In genomic region chr1:219567341-219567947, GRCh38 we compare ENCODE assay signal across 9 cellular contexts. TPM values are rescaled to one million over a fixed set of nuclear protein-coding genes. Genes with fewer than 3 reads are reported as not detected.
DNase-seq lines count a peak whose midpoint lies in the region; ATAC-seq, FAIRE-seq and TF ChIP-seq lines count a peak whose summit lies in the region.
"Had no signal": no experiment of that assay in that cellular context is flagged by ENCODE, and none has a peak within 500 bp of the region (broad histone marks: within the 10 kb centered on the region; RNA-seq: fewer than 3 reads in every experiment).

No MANE protein-coding gene starts in this region.

- no peak overlapping the region for H3K14ac ChIP-seq in H1 (ENCODE audit: insufficient read length)

- H3K36me3 Mint-ChIP-seq in osteocyte (ENCODE audit: unreplicated experiment), result no peaks in the 10 kb centered on the region
- H3K36me3 Mint-ChIP-seq in activated naive CD4-positive, alpha-beta T cell treated with anti-CD3 and anti-CD28 coated beads, Interleukin-2, amount 10 ng/mL, durations not matched to agents 7 days and 5 days, result no peaks in the 10 kb centered on the region

- H3K9ac ChIP-seq in H1 (replicated peaks in 1 of 4; ENCODE audit: extremely low read depth in 1 of 4, low read depth in 3 of 4, low read length in 3 of 4), result no peak overlapping the region

- 73% methylated on average over 4 of the region's 4 CpGs; no CpG with 5 or more reads in 1 of the 2 experiments for WGBS in H1 (ENCODE audit: extremely low coverage in 1 of 2, insufficient coverage in 1 of 2, insufficient read length in 1 of 2, insufficient replicate concordance in 2 of 2, low coverage in 1 of 2, low lambda C conversion rate in 2 of 2, missing lambda C conversion rate in 1 of 2), 2 experiments

- H3K9me3 ChIP-seq in H1 (ENCODE audit: insufficient read depth in 2 of 2, low read depth in 1 of 2, low read length in 1 of 2), result no peaks in the 10 kb centered on the region

- no peak overlapping the region for H3K27ac ChIP-seq in H1 (ENCODE audit: low read depth, low read length)

- ATAC-seq in GM18498 (IDR thresholded peaks at IDR 0.05; ENCODE audit: unreplicated experiment) (peak; percentile 68), HG02938 (IDR thresholded peaks at IDR 0.05; ENCODE audit: unreplicated experiment) (peak; percentile 67)

- no peak overlapping the region for H2BK20ac ChIP-seq in H1 (ENCODE audit: low read length)

- TF ChIP-seq CTCF in H1 (IDR thresholded peaks at IDR 0.05; ENCODE audit: control extremely low read depth in 1 of 3, insufficient read depth in 1 of 3, low read depth in 1 of 3, low read length in 3 of 3) (peak in 2 of 3 experiments; percentile 43 to 54; a peak in 3 of 4 replicates), osteocyte (IDR thresholded peaks at IDR 0.05) (peak; percentile 79)

- H3K4me3 Mint-ChIP-seq in osteocyte (ENCODE audit: unreplicated experiment), result no peak overlapping the region
- no peak overlapping the region for H3K4me3 Mint-ChIP-seq in activated naive CD4-positive, alpha-beta T cell treated with anti-CD3 and anti-CD28 coated beads, Interleukin-2, amount 10 ng/mL, durations not matched to agents 7 days and 5 days
- H3K4me3 Mint-ChIP-seq: activated B cell treated with CpG ODN at 0.5 μM for 24 hours had no signal

- no peaks in the 10 kb centered on the region for H3K79me1 ChIP-seq in H1 (ENCODE audit: low read depth, low read length)

- POLR2A ChIA-PET in H1 (lab: Charles Lee; ENCODE audit: partially characterized antibody), result no interaction called here

- no peak overlapping the region for H2AK5ac ChIP-seq in H1 (ENCODE audit: low read depth, low read length)

- CTCF ChIA-PET in H1 (lab: Charles Lee; ENCODE audit: partially characterized antibody), result interaction anchor here (0.6 to 2.9 kb wide), 24 partner anchors 9 to 1367 kb away, joined by 3 to 20 read pairs (median 4); no protein-coding TSS in a partner anchor
- CTCF ChIA-PET in activated naive CD4-positive, alpha-beta T cell treated with anti-CD3 and anti-CD28 coated beads, Interleukin-2, amount 10 ng/mL, durations not matched to agents 7 days and 5 days (lab: Charles Lee), result no interaction called here

- H3K9me3 Mint-ChIP-seq in osteocyte (ENCODE audit: unreplicated experiment), result no peaks in the 10 kb centered on the region
- no peaks in the 10 kb centered on the region for H3K9me3 Mint-ChIP-seq in activated naive CD4-positive, alpha-beta T cell treated with anti-CD3 and anti-CD28 coated beads, Interleukin-2, amount 10 ng/mL, durations not matched to agents 7 days and 5 days
- H3K9me3 Mint-ChIP-seq: activated B cell treated with CpG ODN at 0.5 μM for 24 hours had no signal

- H3K79me2 ChIP-seq in H1 (ENCODE audit: control insufficient read depth in 1 of 2, insufficient read depth in 2 of 2, low read length in 2 of 2), result no peaks in the 10 kb centered on the region

- no peaks in the 10 kb centered on the region for H3K4me1 ChIP-seq in H1 (replicated peaks in 1 of 4; ENCODE audit: control insufficient read depth in 3 of 4, insufficient read depth in 4 of 4, low read length in 3 of 4)

- FAIRE-seq in H1 (lab: Jason Lieb, UNC), result no peak

- peaks cover 7% of the 10 kb centered on the region for H3K27me3 Mint-ChIP-seq in osteocyte (ENCODE audit: unreplicated experiment)
- H3K27me3 Mint-ChIP-seq in activated naive CD4-positive, alpha-beta T cell treated with anti-CD3 and anti-CD28 coated beads, Interleukin-2, amount 10 ng/mL, durations not matched to agents 7 days and 5 days, result no peaks in the 10 kb centered on the region
- H3K27me3 Mint-ChIP-seq: activated B cell treated with CpG ODN at 0.5 μM for 24 hours had no signal

- H3K4me3 ChIP-seq in H1 (ENCODE audit: extremely low read depth in 1 of 4, insufficient read depth in 2 of 4, low read depth in 3 of 4, low read length in 4 of 4), result no peak overlapping the region

- peak; percentile 76 to 77 for TF ChIP-seq RAD21 in H1 (IDR thresholded peaks at IDR 0.05 in 1 of 2, conservative IDR thresholded peaks at IDR 0.05 in 1 of 2; ENCODE audit: low read depth in 2 of 2, low read length in 2 of 2)

- no peak for TF ChIP-seq POLR2A in H1 (IDR thresholded peaks at IDR 0.05; ENCODE audit: control extremely low read depth in 1 of 2, low read depth in 2 of 2, low read length in 2 of 2)

- H3K4me2 ChIP-seq in H1 (ENCODE audit: insufficient read depth in 1 of 2, low read depth in 2 of 2, low read length in 2 of 2), result no peak overlapping the region

- no peak overlapping the region for H3K56ac ChIP-seq in H1 (replicated peaks; ENCODE audit: insufficient read length, low read depth, low read length)

- no peak for TF ChIP-seq EP300 in H1 (IDR thresholded peaks at IDR 0.05; ENCODE audit: borderline replicate concordance in 1 of 2, low read depth in 2 of 2, low read length in 2 of 2)

- H3K23me2 ChIP-seq in H1 (ENCODE audit: low read depth, low read length), result no peaks in the 10 kb centered on the region

- DNase-seq in NCI-H69 (lab: John Stamatoyannopoulos, UW) (peak; percentile 87), H1 (ENCODE audit: low read depth in 1 of 2, low spot score in 2 of 2) (no peak), osteocyte (ENCODE audit: extremely low spot score, unreplicated experiment) (no peak), anterior cingulate cortex (lab: John Stamatoyannopoulos, UW) (no peak)
- DNase-seq in activated naive CD4-positive, alpha-beta T cell treated with anti-CD3 and anti-CD28 coated beads, Interleukin-2, amount 10 ng/mL, durations not matched to agents 7 days and 5 days, result no peak
- DNase-seq in stimulated activated CD4-positive, alpha-beta T cell treated with anti-CD3 and anti-CD28 coated beads, Interleukin-4, amount 100 ng/mL, for 24 hours, result no peak
- DNase-seq: activated B cell treated with CpG ODN at 0.5 μM for 24 hours had no signal

- no peak overlapping the region for H3K18ac ChIP-seq in H1 (ENCODE audit: extremely low read depth, low read length)

- H3K4me1 Mint-ChIP-seq in osteocyte (ENCODE audit: unreplicated experiment), result peaks cover 13% of the 10 kb centered on the region
- no peaks in the 10 kb centered on the region for H3K4me1 Mint-ChIP-seq in activated naive CD4-positive, alpha-beta T cell treated with anti-CD3 and anti-CD28 coated beads, Interleukin-2, amount 10 ng/mL, durations not matched to agents 7 days and 5 days
- H3K4me1 Mint-ChIP-seq: activated B cell treated with CpG ODN at 0.5 μM for 24 hours had no signal

- no peak overlapping the region for H2BK15ac ChIP-seq in H1 (ENCODE audit: low read length)

- no peaks in the 10 kb centered on the region for H4K20me1 ChIP-seq in H1 (replicated peaks in 1 of 2; ENCODE audit: control insufficient read depth in 1 of 2, insufficient read depth in 2 of 2, low read length in 2 of 2)

- no peaks in the 10 kb centered on the region for H3K27me3 ChIP-seq in H1 (replicated peaks in 1 of 4; ENCODE audit: control insufficient read depth in 3 of 4, extremely low read depth in 1 of 4, insufficient read depth in 3 of 4, low read length in 3 of 4)

- no peaks in the 10 kb centered on the region; a peak in 1 of 8 replicates for H3K36me3 ChIP-seq in H1 (ENCODE audit: control insufficient read depth in 2 of 4, insufficient read depth in 4 of 4, low read length in 3 of 4)

- no peak overlapping the region for H2BK120ac ChIP-seq in H1 (replicated peaks; ENCODE audit: low read depth, low read length)

- no peak overlapping the region for H3K4ac ChIP-seq in H1 (replicated peaks; ENCODE audit: insufficient read length, low read depth, low read length)

- no peak overlapping the region for H3K23ac ChIP-seq in H1 (ENCODE audit: insufficient read length)

- no peak overlapping the region for H2BK5ac ChIP-seq in H1 (ENCODE audit: low read depth, low read length)

- no peak overlapping the region for H4K91ac ChIP-seq in H1 (replicated peaks; ENCODE audit: insufficient read length, low read length)

- no peak overlapping the region for H4K5ac ChIP-seq in H1 (ENCODE audit: insufficient read length, low read depth, low read length)

- H2AFZ ChIP-seq in H1 (ENCODE audit: low read length), result no peak overlapping the region

- no peak overlapping the region for H2BK12ac ChIP-seq in H1 (ENCODE audit: low read depth, low read length)

- no peak overlapping the region for H3K27ac Mint-ChIP-seq in osteocyte (ENCODE audit: unreplicated experiment)
- H3K27ac Mint-ChIP-seq in activated naive CD4-positive, alpha-beta T cell treated with anti-CD3 and anti-CD28 coated beads, Interleukin-2, amount 10 ng/mL, durations not matched to agents 7 days and 5 days, result no peak overlapping the region
- H3K27ac Mint-ChIP-seq: activated B cell treated with CpG ODN at 0.5 μM for 24 hours had no signal

- H4K8ac ChIP-seq in H1 (ENCODE audit: extremely low read depth, insufficient read depth, low read length), result no peak overlapping the region

TF ChIP-seq in H1, 55 proteins besides CTCF, POLR2A, EP300 and RAD21 (continues in another document):
- TF ChIP-seq RBBP5 (IDR thresholded peaks at IDR 0.05; ENCODE audit: borderline replicate concordance, low read depth, low read length) (no peak), CEBPB (IDR thresholded peaks at IDR 0.05; ENCODE audit: low read depth, low read length) (no peak), ATF3 (IDR thresholded peaks at IDR 0.05; ENCODE audit: insufficient read depth, low read depth, low read length) (no peak), SIRT6 (IDR thresholded peaks at IDR 0.05; ENCODE audit: low read length) (no peak), GABPA (IDR thresholded peaks at IDR 0.05; ENCODE audit: borderline replicate concordance, insufficient read depth, low read length) (no peak), TEAD4 (IDR thresholded peaks at IDR 0.05; ENCODE audit: low read depth, low read length) (no peak), JUND (IDR thresholded peaks at IDR 0.05; ENCODE audit: low read length) (no peak), YY1 (IDR thresholded peaks at IDR 0.05; ENCODE audit: low read depth, low read length) (no peak), HDAC6 (IDR thresholded peaks at IDR 0.05; ENCODE audit: low read depth, low read length) (no peak), SAP30 (IDR thresholded peaks at IDR 0.05; ENCODE audit: insufficient read depth, insufficient replicate concordance, low read length) (no peak)

RNA-seq across cellular contexts. Expression of gene ZC3H11B, which starts 45.5 kb away (rescaled TPM):
- total RNA-seq in H1 (2021; fragmentation: NEBNext Ultra II Directional; extraction: Animal tissue kit (Norgen Biotek cat#: 25700)), result not detected in 2 replicates
- polyA plus RNA-seq in H1 (2011; rRNA removed), result 0.06 TPM in 1 of 2 replicates, not detected in the other
- not detected for polyA plus RNA-seq in H1 (2011; cell fraction: cytosol; rRNA removed)
- 0.04 TPM for polyA plus RNA-seq in H1 (2011; cell fraction: nucleus; rRNA removed)
- polyA plus RNA-seq in H1 (2012, experiment 1 of 2), result 0.68 TPM in 1 of 4 replicates, not detected in the others
- not detected for polyA plus RNA-seq in H1 (2012, experiment 2 of 2)
- polyA plus RNA-seq in H1 (2013, experiment 1 of 2), result 0.06 TPM
- polyA plus RNA-seq in H1 (2013, experiment 2 of 2), result 0.04 TPM
- 0.06 and 0.10 TPM in 2 replicates for polyA minus RNA-seq in H1 (2011; rRNA and poly(A)+ RNA removed)
- not detected for polyA minus RNA-seq in H1 (2011; cell fraction: cytosol; rRNA and poly(A)+ RNA removed)
- polyA minus RNA-seq in H1 (2011; cell fraction: nucleus; rRNA and poly(A)+ RNA removed), result not detected
- 0.30 TPM in 1 of 2 replicates, not detected in the other for total RNA-seq in osteocyte
- total RNA-seq: activated B cell treated with CpG ODN at 0.5 μM for 24 hours had no signal
